Comparison of ENCODE assay signal across 16 cellular contexts in genomic region chr9:86662890-86663468, GRCh38.
DNase-seq lines count a peak whose midpoint lies in the region; ATAC-seq and TF ChIP-seq lines count a peak whose summit lies in the region.
"Had no signal": no experiment of that assay in that cellular context is flagged by ENCODE, and none has a peak within 500 bp of the region (broad histone marks: within the 10 kb centered on the region; RNA-seq: fewer than 3 reads in every experiment).

No MANE protein-coding gene starts in this region.

- H3K4me1 ChIP-seq in left ventricle myocardium inferior (no peaks in the 10 kb centered on the region), Karpas-422 (ENCODE audit: low read length) (no peaks in the 10 kb centered on the region), thyroid gland (no peaks in the 10 kb centered on the region)
- H3K4me1 ChIP-seq: HAP-1 had no signal

- intact Hi-C loops in left ventricle myocardium superior (cut with micrococcal nuclease), result no loop called here
- intact Hi-C loops in left ventricle myocardium inferior (cut with micrococcal nuclease), result no loop called here
- intact Hi-C loops in sciatic nerve (cut with DNase I), result no loop called here
- intact Hi-C loops in thyroid gland (cut with DNase I), result no loop called here

- H3K27ac ChIP-seq in left ventricle myocardium inferior (replicated peaks) (no peak overlapping the region), Karpas-422 (ENCODE audit: low read length) (no peak overlapping the region), thyroid gland (no peak overlapping the region)

- peak overlapping the region in 2 of 3 experiments; percentile 36 for H3K27ac Mint-ChIP-seq in nephron
- H3K27ac Mint-ChIP-seq: CD4-positive, alpha-beta memory T cell; HFFc6 had no signal

- H3K9me3 Mint-ChIP-seq in nephron, result no peaks in the 10 kb centered on the region
- H3K9me3 Mint-ChIP-seq: HFFc6 had no signal

- no peaks in the 10 kb centered on the region for H3K36me3 Mint-ChIP-seq in nephron (ENCODE audit: low read depth)
- H3K36me3 Mint-ChIP-seq: CD4-positive, alpha-beta memory T cell had no signal

- no peak overlapping the region for H3K9ac ChIP-seq in Karpas-422 (ENCODE audit: low read length)

- no peaks in the 10 kb centered on the region for H4K20me1 ChIP-seq in Karpas-422 (ENCODE audit: insufficient read depth, low read depth, low read length)

- no peak overlapping the region for H3K4me3 ChIP-seq in left ventricle myocardium inferior
- H3K4me3 ChIP-seq in Karpas-422 (ENCODE audit: low read length), result no peak overlapping the region
- no peak overlapping the region for H3K4me3 ChIP-seq in thyroid gland (replicated peaks in 1 of 3)
- H3K4me3 ChIP-seq: HAP-1 had no signal

- H3K4me2 ChIP-seq in Karpas-422 (ENCODE audit: low read depth, low read length, poor library complexity, severe bottlenecking), result no peak overlapping the region

- H3K36me3 ChIP-seq in left ventricle myocardium inferior (no peaks in the 10 kb centered on the region), Karpas-422 (ENCODE audit: insufficient read depth, low read length) (no peaks in the 10 kb centered on the region), thyroid gland (no peaks in the 10 kb centered on the region)
- H3K36me3 ChIP-seq: HAP-1 had no signal

- TF ChIP-seq POLR2A in thyroid gland (IDR thresholded peaks at IDR 0.05), result no peak

- no peak for TF ChIP-seq CTCF in left ventricle myocardium inferior (IDR thresholded peaks at IDR 0.05; ENCODE audit: borderline replicate concordance)
- no peak for TF ChIP-seq CTCF in nephron (IDR thresholded peaks at IDR 0.05; ENCODE audit: unreplicated experiment in 3 of 3)
- no peak for TF ChIP-seq CTCF in thyroid gland (IDR thresholded peaks at IDR 0.05)

- H3K27me3 ChIP-seq in left ventricle myocardium inferior (ENCODE audit: low read depth) (peaks cover 49% of the 10 kb centered on the region), Karpas-422 (ENCODE audit: low read length) (no peaks in the 10 kb centered on the region), thyroid gland (no peaks in the 10 kb centered on the region)

- no peak for DNase-seq in left ventricle myocardium superior
- DNase-seq in left ventricle myocardium inferior, result no peak
- DNase-seq in sciatic nerve (ENCODE audit: low spot score), result no peak
- DNase-seq in Karpas-422, result no peak
- no peak for DNase-seq in thyroid gland
- DNase-seq: C1 segment of cervical spinal cord; Calu3; CD4-positive, alpha-beta memory T cell; COR-L47; DMS53; DMS79 treated with DMSO at 0.1 percent for 48 hours; GF-D8; GOT3; HFFc6 had no signal

- H3K4me3 Mint-ChIP-seq in nephron, result no peak overlapping the region
- H3K4me3 Mint-ChIP-seq: CD4-positive, alpha-beta memory T cell; HFFc6 had no signal

- H3K9me3 ChIP-seq in left ventricle myocardium inferior (replicated peaks) (no peaks in the 10 kb centered on the region), Karpas-422 (ENCODE audit: low read length) (no peaks in the 10 kb centered on the region), thyroid gland (no peaks in the 10 kb centered on the region)
- H3K9me3 ChIP-seq: HAP-1 had no signal

- H3K27me3 Mint-ChIP-seq in nephron (ENCODE audit: low read depth), result peaks cover 2% of the 10 kb centered on the region

- ATAC-seq in left ventricle myocardium superior, result peak; percentile 74
- peak; percentile 75 for ATAC-seq in sciatic nerve

- H3K4me1 Mint-ChIP-seq in nephron, result peaks cover 40% of the 10 kb centered on the region

- no peaks in the 10 kb centered on the region for H3K79me2 ChIP-seq in Karpas-422 (ENCODE audit: low read length)

- H2AFZ ChIP-seq in Karpas-422 (ENCODE audit: low read length), result no peak overlapping the region

- no peaks in the 10 kb centered on the region for H3K9me2 ChIP-seq in Karpas-422 (replicated peaks; ENCODE audit: insufficient read depth, low read length)

- WGBS in thyroid gland, 2 donors, result 84 to 87% methylated on average over 2 of the region's 2 CpGs
